5 cellular contexts compared by ENCODE assay signal in the genomic region with DNA sequence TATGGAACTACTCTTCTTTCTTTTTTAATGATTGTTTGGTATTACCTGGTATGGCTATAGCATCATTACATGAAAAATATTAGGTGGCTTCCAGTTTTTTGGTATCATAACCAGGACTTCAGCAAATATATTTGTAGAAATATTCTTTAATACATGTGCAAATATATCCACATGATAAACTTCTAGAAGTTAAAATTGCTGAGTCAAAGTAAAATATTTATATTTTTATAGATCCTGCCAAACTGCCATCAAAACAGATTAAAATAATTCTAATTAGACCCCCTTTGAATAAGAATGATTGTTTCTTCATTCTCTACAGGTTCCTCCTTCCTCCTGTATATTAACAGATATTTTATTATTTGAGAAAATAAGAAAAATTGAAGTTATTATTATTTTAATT.
"Had no signal": no experiment of that assay in that cellular context is flagged by ENCODE, and none has a peak within 500 bp of the region (broad histone marks: within the 10 kb centered on the region; RNA-seq: fewer than 3 reads in every experiment).

No MANE protein-coding gene starts in this region.

- FAIRE-seq: HTR-8/SVneo had no signal

- DNase-seq: KBM-7, KG1 had no signal

- H3K4me2 ChIP-seq: KMS-11 had no signal

- H3K9ac ChIP-seq: KMS-11 had no signal

- H3K27ac ChIP-seq: HL-60, KMS-11 had no signal
